ENCODE assay signal across 8 cellular contexts in the genomic region with DNA sequence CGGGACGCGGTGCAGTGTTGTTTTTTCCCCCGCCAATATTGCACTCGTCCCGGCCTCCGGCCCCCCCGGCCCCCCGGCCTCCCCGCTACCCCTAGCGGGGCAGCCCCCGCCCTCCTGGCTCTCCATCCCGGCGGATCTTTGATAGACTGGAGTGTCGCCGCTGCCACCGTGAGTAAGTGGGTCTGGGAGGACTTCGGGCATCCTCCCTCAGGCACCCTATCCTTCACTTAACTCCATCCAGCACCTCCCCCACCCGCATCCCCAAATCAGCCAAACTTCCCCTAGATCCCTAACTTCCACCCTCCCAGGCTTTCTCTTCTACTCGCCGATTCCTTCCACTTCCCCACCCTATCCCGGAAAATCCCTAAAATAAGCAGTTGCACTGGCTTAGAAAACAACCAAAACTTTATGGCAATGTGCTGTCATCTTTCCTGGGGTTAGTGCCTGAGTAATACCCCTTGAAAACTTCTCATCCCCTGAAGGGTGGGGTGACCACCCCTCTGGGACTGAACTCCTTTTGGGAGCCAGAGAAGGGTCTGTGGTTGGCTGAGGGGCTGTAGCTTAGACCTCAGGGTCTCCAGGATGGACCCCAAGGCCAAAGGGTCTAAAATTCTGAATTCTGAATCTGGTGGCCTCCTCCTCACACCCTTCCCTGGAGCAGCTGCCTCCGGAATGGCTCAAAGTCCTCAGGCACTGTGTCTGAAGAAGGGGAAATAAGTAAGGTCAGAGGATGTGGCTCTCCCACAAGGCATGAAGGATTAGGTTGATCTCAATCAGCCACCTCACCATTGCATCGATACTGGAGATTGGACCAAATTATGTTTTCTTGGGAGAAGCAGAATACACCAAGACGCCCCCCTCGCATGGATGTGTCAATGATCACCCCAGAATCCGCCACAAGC. TPM values are rescaled to one million over a fixed set of nuclear protein-coding genes. Genes with fewer than 3 reads are reported as not detected.
DNase-seq lines count a peak whose midpoint lies in the region; ATAC-seq and TF ChIP-seq lines count a peak whose summit lies in the region.

No MANE protein-coding gene starts in this region.

- peaks cover 16% of the 10 kb centered on the region for H3K4me1 ChIP-seq in GM23248 (ENCODE audit: insufficient read depth)
- peaks cover 15% of the 10 kb centered on the region for H3K4me1 ChIP-seq in OCI-LY7 (ENCODE audit: insufficient read depth, low read length, poor library complexity, severe bottlenecking)

- no peaks in the 10 kb centered on the region for H3K9me3 Mint-ChIP-seq in T-cell

- H3K36me3 Mint-ChIP-seq in T-cell: no peaks in the 10 kb centered on the region

- intact Hi-C loops in OCI-LY7 (cut with micrococcal nuclease; ENCODE audit: unreplicated experiment): no loop called here

- peaks cover 21 to 37% (median 29%) of the 10 kb centered on the region in 3 donors for H3K4me1 Mint-ChIP-seq in T-cell

- no peaks in the 10 kb centered on the region for H3K36me3 ChIP-seq in GM23248 (ENCODE audit: low read depth)
- H3K36me3 ChIP-seq in OCI-LY7 (ENCODE audit: insufficient read depth, low read length): no peaks in the 10 kb centered on the region

- no peaks in the 10 kb centered on the region; the same call in 1 of the 2 replicates for H3F3A ChIP-seq in GM23248 (ENCODE audit: insufficient read depth)

- no peaks in the 10 kb centered on the region for H3K9me3 ChIP-seq in GM23248 (ENCODE audit: low read depth)
- H3K9me3 ChIP-seq in OCI-LY7 (ENCODE audit: low read length): no peaks in the 10 kb centered on the region

- peak overlapping the region; percentile 92 for H3K27ac ChIP-seq in GM23248
- no peak overlapping the region for H3K27ac ChIP-seq in OCI-LY7 (ENCODE audit: low read depth, low read length, poor library complexity, severe bottlenecking)

- peaks cover 20% of the 10 kb centered on the region for H3K79me2 ChIP-seq in GM23248 (ENCODE audit: insufficient read depth)
- H3K79me2 ChIP-seq in OCI-LY7 (ENCODE audit: insufficient read depth, low read depth, low read length): no peaks in the 10 kb centered on the region

- in situ Hi-C loops in GM23248 (cut with MboI): no loop called here

- ATAC-seq in T-cell (replicated peaks in 1 of 4) (no peak), HG02759 (IDR thresholded peaks at IDR 0.05; ENCODE audit: unreplicated experiment) (no peak), GM21423 (IDR thresholded peaks at IDR 0.05; ENCODE audit: unreplicated experiment) (no peak)

- WGBS in GM23248 (ENCODE audit: low coverage in 1 of 2, low lambda C conversion rate in 2 of 2, missing lambda C conversion rate in 2 of 2), 2 experiments: 17 to 52% methylated on average over 9 to 27 of the region's 27 CpGs

- peak overlapping the region; percentile 59 to 66 for H3K27ac Mint-ChIP-seq in T-cell

- H3K9me2 ChIP-seq in GM23248 (ENCODE audit: insufficient read depth) (no peaks in the 10 kb centered on the region), OCI-LY7 (ENCODE audit: insufficient read depth, low read length) (no peaks in the 10 kb centered on the region)

- H2AFZ ChIP-seq in GM23248 (peak overlapping the region; percentile 14; the same call in 1 of the 2 replicates), OCI-LY7 (ENCODE audit: low read length) (no peak overlapping the region)

- peak overlapping the region; percentile 49 to 91 (median 69) for H3K4me3 Mint-ChIP-seq in T-cell

- no peaks in the 10 kb centered on the region for H3K27me3 Mint-ChIP-seq in T-cell

- CTCF ChIA-PET in T-cell (lab: Charles Lee): interaction anchor here (0.6 to 2.2 kb wide), 11 partner anchors 9 to 1306 kb away, joined by 3 to 33 read pairs (median 4); a partner anchor contains a TSS
- CTCF ChIA-PET in OCI-LY7 (lab: Charles Lee; ENCODE audit: unreplicated experiment): no interaction called here

- H3K4me2 ChIP-seq in GM23248 (ENCODE audit: unreplicated experiment) (peak overlapping the region; percentile 96), OCI-LY7 (ENCODE audit: low read length) (no peak overlapping the region)

- H3K9ac ChIP-seq in GM23248: peak overlapping the region; percentile 89

- no peaks in the 10 kb centered on the region for H3K27me3 ChIP-seq in GM23248 (replicated peaks; ENCODE audit: insufficient read depth)

- H4K20me1 ChIP-seq in GM23248 (ENCODE audit: insufficient read depth) (no peaks in the 10 kb centered on the region), OCI-LY7 (ENCODE audit: insufficient read depth, low read length) (no peaks in the 10 kb centered on the region)

- no TSS peak for BruUV-seq in OCI-LY7 (replicated peaks; lab: Mats Ljungman, UMichigan)

- TF ChIP-seq CTCF in fibroblast of villous mesenchyme (IDR thresholded peaks at IDR 0.05; ENCODE audit: insufficient read depth, low read depth, low read length) (no peak), OCI-LY7 (conservative IDR thresholded peaks at IDR 0.05; ENCODE audit: low read length) (no peak)

- peak; percentile 57 for DNase-seq in GM23248
- no peak for DNase-seq in T-cell
- DNase-seq in fibroblast of villous mesenchyme (ENCODE audit: low read depth): no peak
- no peak for DNase-seq in skeletal muscle cell (ENCODE audit: low read depth)
- no peak for DNase-seq in OCI-LY7 (ENCODE audit: low spot score)
- no peak for DNase-seq in GM19238 (ENCODE audit: insufficient read length, low spot score)

- H3K4me3 ChIP-seq in GM23248: peak overlapping the region; percentile 82
- peak overlapping the region; percentile 68 for H3K4me3 ChIP-seq in fibroblast of villous mesenchyme (ENCODE audit: low read depth, low read length)
- H3K4me3 ChIP-seq in skeletal muscle cell (ENCODE audit: low read depth, low read length): peak overlapping the region; percentile 59
- no peak overlapping the region for H3K4me3 ChIP-seq in OCI-LY7 (ENCODE audit: low read depth, low read length, poor library complexity, severe bottlenecking)

- POLR2A ChIA-PET in T-cell (lab: Charles Lee) (interaction anchor here (0.5 to 1.6 kb wide), 7 partner anchors 13 to 859 kb away, joined by 3 to 9 read pairs (median 3); a partner anchor contains a TSS), OCI-LY7 (lab: Charles Lee) (no interaction called here)

RNA-seq across cellular contexts. Expression of a gene that starts 12.2 kb away (rescaled TPM):
- total RNA-seq in GM23248 (2014; rRNA removed; shearing (Covaris generic)): 20.6 and 21.4 TPM in 2 replicates
- polyA plus RNA-seq in GM23248 (2016; fragmentation: Nextera tagmentation; extraction: Ambion mirVana): 14.9 and 16.6 TPM in 2 replicates
- total RNA-seq in T-cell (10 to 100 TPM; 24.1 to 43.9 (median 34.0) TPM), fibroblast of villous mesenchyme (32.8 and 35.8 TPM in 2 replicates), OCI-LY7 (2022) (28.7 and 37.1 TPM in 2 replicates)
- 6.9 and 11.1 TPM in 2 replicates for total RNA-seq in OCI-LY7 (2014; rRNA removed; shearing (Covaris generic))

RNA-seq across cellular contexts. Expression of a gene that starts 13.0 kb away (rescaled TPM):
- 39.6 and 61.4 TPM in 2 replicates for total RNA-seq in GM23248 (2014; rRNA removed; shearing (Covaris generic))
- polyA plus RNA-seq in GM23248 (2016; fragmentation: Nextera tagmentation; extraction: Ambion mirVana): 69.2 and 78.6 TPM in 2 replicates
- 10 to 100 TPM; 20.4 to 28.4 (median 25.1) TPM for total RNA-seq in T-cell
- 38.0 and 45.1 TPM in 2 replicates for total RNA-seq in fibroblast of villous mesenchyme
- total RNA-seq in OCI-LY7 (2014; rRNA removed; shearing (Covaris generic)): 67.6 and 70.2 TPM in 2 replicates
- 43.9 and 45.7 TPM in 2 replicates for total RNA-seq in OCI-LY7 (2022)

RNA-seq across cellular contexts. Expression of a gene that starts 21.8 kb away (rescaled TPM):
- 3.4 TPM in 2 replicates for total RNA-seq in GM23248 (2014; rRNA removed; shearing (Covaris generic))
- polyA plus RNA-seq in GM23248 (2016; fragmentation: Nextera tagmentation; extraction: Ambion mirVana): 1.6 and 2.1 TPM in 2 replicates
- total RNA-seq in T-cell: 10 to 100 TPM in 2 of 5 donors, 1 to 10 TPM in 3; 5.1 to 12.2 (median 9.8) TPM
- total RNA-seq in fibroblast of villous mesenchyme: 6.5 and 7.7 TPM in 2 replicates
- total RNA-seq in OCI-LY7 (2014; rRNA removed; shearing (Covaris generic)): 1.3 and 3.1 TPM in 2 replicates
- total RNA-seq in OCI-LY7 (2022): 3.9 and 4.5 TPM in 2 replicates

RNA-seq across cellular contexts. Expression of a gene that starts 22.3 kb away (rescaled TPM):
- 92.7 and 189 TPM in 2 replicates for total RNA-seq in GM23248 (2014; rRNA removed; shearing (Covaris generic))
- polyA plus RNA-seq in GM23248 (2016; fragmentation: Nextera tagmentation; extraction: Ambion mirVana): 480 and 484 TPM in 2 replicates
- 100 to 1,000 TPM in 4 of 5 donors, 10 to 100 TPM in 1; 93.6 to 150 (median 138) TPM for total RNA-seq in T-cell
- total RNA-seq in fibroblast of villous mesenchyme: 65.6 and 95.3 TPM in 2 replicates
- total RNA-seq in OCI-LY7 (2014; rRNA removed; shearing (Covaris generic)): 80.5 and 128 TPM in 2 replicates
- total RNA-seq in OCI-LY7 (2022): 141 and 166 TPM in 2 replicates

RNA-seq across cellular contexts. Expression of a gene that starts 55.1 kb away (rescaled TPM):
- 21.8 and 50.7 TPM in 2 replicates for total RNA-seq in GM23248 (2014; rRNA removed; shearing (Covaris generic))
- 75.3 and 82.3 TPM in 2 replicates for polyA plus RNA-seq in GM23248 (2016; fragmentation: Nextera tagmentation; extraction: Ambion mirVana)
- total RNA-seq in T-cell (10 to 100 TPM; 26.9 to 70.7 (median 64.5) TPM), fibroblast of villous mesenchyme (23.7 and 47.0 TPM in 2 replicates), OCI-LY7 (2022) (56.2 and 65.9 TPM in 2 replicates)
- 32.5 and 41.8 TPM in 2 replicates for total RNA-seq in OCI-LY7 (2014; rRNA removed; shearing (Covaris generic))
